ENCODE assay signal across 2 cellular contexts in the genomic region with DNA sequence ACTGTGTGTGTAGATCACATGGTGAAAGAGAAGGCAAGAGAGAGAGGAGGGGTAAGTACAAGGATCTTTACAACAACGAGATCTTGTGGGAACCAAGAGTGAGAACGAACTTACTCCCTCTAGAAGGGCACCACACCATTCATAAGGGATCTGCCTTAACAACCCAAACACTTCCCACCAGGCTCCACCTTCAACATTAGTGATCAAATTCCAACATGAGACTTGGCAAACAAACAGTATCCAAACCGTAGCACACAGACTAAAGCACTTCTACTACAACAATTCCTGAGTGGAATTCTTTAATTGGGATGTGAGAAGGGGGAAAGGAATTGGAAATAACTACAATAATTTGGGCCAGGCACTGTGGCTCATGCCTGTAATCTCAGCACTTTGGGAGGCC.
TF ChIP-seq lines count a peak whose summit lies in the region.

No MANE protein-coding gene starts in this region.

TF ChIP-seq in H1, 55 proteins besides CTCF, POLR2A, EP300 and RAD21:
- no peak for TF ChIP-seq SRF (IDR thresholded peaks at IDR 0.05; ENCODE audit: low read depth, low read length)
- TF ChIP-seq ZNF274 (IDR thresholded peaks at IDR 0.05; ENCODE audit: borderline replicate concordance, extremely low read depth, low read length) = no peak
- TF ChIP-seq, protein P1, sequence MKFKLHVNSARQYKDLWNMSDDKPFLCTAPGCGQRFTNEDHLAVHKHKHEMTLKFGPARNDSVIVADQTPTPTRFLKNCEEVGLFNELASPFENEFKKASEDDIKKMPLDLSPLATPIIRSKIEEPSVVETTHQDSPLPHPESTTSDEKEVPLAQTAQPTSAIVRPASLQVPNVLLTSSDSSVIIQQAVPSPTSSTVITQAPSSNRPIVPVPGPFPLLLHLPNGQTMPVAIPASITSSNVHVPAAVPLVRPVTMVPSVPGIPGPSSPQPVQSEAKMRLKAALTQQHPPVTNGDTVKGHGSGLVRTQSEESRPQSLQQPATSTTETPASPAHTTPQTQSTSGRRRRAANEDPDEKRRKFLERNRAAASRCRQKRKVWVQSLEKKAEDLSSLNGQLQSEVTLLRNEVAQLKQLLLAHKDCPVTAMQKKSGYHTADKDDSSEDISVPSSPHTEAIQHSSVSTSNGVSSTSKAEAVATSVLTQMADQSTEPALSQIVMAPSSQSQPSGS (IDR thresholded peaks at IDR 0.05; ENCODE audit: low read length) = no peak
- TF ChIP-seq, protein P2, sequence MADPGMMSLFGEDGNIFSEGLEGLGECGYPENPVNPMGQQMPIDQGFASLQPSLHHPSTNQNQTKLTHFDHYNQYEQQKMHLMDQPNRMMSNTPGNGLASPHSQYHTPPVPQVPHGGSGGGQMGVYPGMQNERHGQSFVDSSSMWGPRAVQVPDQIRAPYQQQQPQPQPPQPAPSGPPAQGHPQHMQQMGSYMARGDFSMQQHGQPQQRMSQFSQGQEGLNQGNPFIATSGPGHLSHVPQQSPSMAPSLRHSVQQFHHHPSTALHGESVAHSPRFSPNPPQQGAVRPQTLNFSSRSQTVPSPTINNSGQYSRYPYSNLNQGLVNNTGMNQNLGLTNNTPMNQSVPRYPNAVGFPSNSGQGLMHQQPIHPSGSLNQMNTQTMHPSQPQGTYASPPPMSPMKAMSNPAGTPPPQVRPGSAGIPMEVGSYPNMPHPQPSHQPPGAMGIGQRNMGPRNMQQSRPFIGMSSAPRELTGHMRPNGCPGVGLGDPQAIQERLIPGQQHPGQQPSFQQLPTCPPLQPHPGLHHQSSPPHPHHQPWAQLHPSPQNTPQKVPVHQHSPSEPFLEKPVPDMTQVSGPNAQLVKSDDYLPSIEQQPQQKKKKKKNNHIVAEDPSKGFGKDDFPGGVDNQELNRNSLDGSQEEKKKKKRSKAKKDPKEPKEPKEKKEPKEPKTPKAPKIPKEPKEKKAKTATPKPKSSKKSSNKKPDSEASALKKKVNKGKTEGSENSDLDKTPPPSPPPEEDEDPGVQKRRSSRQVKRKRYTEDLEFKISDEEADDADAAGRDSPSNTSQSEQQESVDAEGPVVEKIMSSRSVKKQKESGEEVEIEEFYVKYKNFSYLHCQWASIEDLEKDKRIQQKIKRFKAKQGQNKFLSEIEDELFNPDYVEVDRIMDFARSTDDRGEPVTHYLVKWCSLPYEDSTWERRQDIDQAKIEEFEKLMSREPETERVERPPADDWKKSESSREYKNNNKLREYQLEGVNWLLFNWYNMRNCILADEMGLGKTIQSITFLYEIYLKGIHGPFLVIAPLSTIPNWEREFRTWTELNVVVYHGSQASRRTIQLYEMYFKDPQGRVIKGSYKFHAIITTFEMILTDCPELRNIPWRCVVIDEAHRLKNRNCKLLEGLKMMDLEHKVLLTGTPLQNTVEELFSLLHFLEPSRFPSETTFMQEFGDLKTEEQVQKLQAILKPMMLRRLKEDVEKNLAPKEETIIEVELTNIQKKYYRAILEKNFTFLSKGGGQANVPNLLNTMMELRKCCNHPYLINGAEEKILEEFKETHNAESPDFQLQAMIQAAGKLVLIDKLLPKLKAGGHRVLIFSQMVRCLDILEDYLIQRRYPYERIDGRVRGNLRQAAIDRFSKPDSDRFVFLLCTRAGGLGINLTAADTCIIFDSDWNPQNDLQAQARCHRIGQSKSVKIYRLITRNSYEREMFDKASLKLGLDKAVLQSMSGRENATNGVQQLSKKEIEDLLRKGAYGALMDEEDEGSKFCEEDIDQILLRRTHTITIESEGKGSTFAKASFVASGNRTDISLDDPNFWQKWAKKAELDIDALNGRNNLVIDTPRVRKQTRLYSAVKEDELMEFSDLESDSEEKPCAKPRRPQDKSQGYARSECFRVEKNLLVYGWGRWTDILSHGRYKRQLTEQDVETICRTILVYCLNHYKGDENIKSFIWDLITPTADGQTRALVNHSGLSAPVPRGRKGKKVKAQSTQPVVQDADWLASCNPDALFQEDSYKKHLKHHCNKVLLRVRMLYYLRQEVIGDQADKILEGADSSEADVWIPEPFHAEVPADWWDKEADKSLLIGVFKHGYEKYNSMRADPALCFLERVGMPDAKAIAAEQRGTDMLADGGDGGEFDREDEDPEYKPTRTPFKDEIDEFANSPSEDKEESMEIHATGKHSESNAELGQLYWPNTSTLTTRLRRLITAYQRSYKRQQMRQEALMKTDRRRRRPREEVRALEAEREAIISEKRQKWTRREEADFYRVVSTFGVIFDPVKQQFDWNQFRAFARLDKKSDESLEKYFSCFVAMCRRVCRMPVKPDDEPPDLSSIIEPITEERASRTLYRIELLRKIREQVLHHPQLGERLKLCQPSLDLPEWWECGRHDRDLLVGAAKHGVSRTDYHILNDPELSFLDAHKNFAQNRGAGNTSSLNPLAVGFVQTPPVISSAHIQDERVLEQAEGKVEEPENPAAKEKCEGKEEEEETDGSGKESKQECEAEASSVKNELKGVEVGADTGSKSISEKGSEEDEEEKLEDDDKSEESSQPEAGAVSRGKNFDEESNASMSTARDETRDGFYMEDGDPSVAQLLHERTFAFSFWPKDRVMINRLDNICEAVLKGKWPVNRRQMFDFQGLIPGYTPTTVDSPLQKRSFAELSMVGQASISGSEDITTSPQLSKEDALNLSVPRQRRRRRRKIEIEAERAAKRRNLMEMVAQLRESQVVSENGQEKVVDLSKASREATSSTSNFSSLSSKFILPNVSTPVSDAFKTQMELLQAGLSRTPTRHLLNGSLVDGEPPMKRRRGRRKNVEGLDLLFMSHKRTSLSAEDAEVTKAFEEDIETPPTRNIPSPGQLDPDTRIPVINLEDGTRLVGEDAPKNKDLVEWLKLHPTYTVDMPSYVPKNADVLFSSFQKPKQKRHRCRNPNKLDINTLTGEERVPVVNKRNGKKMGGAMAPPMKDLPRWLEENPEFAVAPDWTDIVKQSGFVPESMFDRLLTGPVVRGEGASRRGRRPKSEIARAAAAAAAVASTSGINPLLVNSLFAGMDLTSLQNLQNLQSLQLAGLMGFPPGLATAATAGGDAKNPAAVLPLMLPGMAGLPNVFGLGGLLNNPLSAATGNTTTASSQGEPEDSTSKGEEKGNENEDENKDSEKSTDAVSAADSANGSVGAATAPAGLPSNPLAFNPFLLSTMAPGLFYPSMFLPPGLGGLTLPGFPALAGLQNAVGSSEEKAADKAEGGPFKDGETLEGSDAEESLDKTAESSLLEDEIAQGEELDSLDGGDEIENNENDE (IDR thresholded peaks at IDR 0.05; ENCODE audit: insufficient replicate concordance, low read length) = no peak
- no peak for TF ChIP-seq TBP (IDR thresholded peaks at IDR 0.05; ENCODE audit: low read depth, low read length)
- TF ChIP-seq SIRT6 (IDR thresholded peaks at IDR 0.05; ENCODE audit: low read length) = no peak
- no peak for TF ChIP-seq CBX8 (IDR thresholded peaks at IDR 0.05; ENCODE audit: borderline replicate concordance, low read depth, low read length)

TF ChIP-seq in HepG2, 621 proteins besides CTCF, POLR2A, EP300 and RAD21:
- no peak for TF ChIP-seq FOXC1 (CRISPR knock-in tag; IDR thresholded peaks at IDR 0.05; ENCODE audit: borderline replicate concordance)
- TF ChIP-seq, protein P3, sequence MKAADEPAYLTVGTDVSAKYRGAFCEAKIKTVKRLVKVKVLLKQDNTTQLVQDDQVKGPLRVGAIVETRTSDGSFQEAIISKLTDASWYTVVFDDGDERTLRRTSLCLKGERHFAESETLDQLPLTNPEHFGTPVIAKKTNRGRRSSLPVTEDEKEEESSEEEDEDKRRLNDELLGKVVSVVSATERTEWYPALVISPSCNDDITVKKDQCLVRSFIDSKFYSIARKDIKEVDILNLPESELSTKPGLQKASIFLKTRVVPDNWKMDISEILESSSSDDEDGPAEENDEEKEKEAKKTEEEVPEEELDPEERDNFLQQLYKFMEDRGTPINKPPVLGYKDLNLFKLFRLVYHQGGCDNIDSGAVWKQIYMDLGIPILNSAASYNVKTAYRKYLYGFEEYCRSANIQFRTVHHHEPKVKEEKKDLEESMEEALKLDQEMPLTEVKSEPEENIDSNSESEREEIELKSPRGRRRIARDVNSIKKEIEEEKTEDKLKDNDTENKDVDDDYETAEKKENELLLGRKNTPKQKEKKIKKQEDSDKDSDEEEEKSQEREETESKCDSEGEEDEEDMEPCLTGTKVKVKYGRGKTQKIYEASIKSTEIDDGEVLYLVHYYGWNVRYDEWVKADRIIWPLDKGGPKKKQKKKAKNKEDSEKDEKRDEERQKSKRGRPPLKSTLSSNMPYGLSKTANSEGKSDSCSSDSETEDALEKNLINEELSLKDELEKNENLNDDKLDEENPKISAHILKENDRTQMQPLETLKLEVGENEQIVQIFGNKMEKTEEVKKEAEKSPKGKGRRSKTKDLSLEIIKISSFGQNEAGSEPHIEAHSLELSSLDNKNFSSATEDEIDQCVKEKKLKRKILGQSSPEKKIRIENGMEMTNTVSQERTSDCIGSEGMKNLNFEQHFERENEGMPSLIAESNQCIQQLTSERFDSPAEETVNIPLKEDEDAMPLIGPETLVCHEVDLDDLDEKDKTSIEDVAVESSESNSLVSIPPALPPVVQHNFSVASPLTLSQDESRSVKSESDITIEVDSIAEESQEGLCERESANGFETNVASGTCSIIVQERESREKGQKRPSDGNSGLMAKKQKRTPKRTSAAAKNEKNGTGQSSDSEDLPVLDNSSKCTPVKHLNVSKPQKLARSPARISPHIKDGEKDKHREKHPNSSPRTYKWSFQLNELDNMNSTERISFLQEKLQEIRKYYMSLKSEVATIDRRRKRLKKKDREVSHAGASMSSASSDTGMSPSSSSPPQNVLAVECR (CRISPR knock-in tag; IDR thresholded peaks at IDR 0.05; ENCODE audit: borderline replicate concordance) = no peak
- TF ChIP-seq ZSCAN22 (CRISPR knock-in tag; IDR thresholded peaks at IDR 0.05) = no peak
- no peak for TF ChIP-seq ZFP37 (CRISPR knock-in tag; IDR thresholded peaks at IDR 0.05; ENCODE audit: borderline replicate concordance)
- no peak for TF ChIP-seq ZNF850 (CRISPR knock-in tag; conservative IDR thresholded peaks at IDR 0.05)
- TF ChIP-seq HNRNPH1 (optimal IDR thresholded peaks at IDR 0.05; ENCODE audit: low read depth, low read length) = no peak
- no peak for TF ChIP-seq ZFP36L2 (CRISPR knock-in tag; IDR thresholded peaks at IDR 0.05)
- TF ChIP-seq, protein P4, sequence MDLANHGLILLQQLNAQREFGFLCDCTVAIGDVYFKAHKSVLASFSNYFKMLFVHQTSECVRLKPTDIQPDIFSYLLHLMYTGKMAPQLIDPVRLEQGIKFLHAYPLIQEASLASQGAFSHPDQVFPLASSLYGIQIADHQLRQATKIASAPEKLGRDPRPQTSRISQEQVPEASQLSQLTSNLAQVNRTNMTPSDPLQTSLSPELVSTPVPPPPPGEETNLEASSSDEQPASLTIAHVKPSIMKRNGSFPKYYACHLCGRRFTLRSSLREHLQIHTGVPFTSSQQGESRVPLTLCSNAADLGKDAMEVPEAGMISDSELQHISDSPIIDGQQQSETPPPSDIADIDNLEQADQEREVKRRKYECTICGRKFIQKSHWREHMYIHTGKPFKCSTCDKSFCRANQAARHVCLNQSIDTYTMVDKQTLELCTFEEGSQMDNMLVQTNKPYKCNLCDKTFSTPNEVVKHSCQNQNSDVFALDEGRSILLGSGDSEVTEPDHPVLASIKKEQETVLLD (CRISPR knock-in tag; IDR thresholded peaks at IDR 0.05; ENCODE audit: low read depth) = no peak
- TF ChIP-seq KLF9 (CRISPR knock-in tag; IDR thresholded peaks at IDR 0.05; ENCODE audit: low read depth) = no peak
- no peak for TF ChIP-seq ZNF781 (CRISPR knock-in tag; IDR thresholded peaks at IDR 0.05; ENCODE audit: borderline replicate concordance, not compliant biosample characterization)
- TF ChIP-seq, protein P5, sequence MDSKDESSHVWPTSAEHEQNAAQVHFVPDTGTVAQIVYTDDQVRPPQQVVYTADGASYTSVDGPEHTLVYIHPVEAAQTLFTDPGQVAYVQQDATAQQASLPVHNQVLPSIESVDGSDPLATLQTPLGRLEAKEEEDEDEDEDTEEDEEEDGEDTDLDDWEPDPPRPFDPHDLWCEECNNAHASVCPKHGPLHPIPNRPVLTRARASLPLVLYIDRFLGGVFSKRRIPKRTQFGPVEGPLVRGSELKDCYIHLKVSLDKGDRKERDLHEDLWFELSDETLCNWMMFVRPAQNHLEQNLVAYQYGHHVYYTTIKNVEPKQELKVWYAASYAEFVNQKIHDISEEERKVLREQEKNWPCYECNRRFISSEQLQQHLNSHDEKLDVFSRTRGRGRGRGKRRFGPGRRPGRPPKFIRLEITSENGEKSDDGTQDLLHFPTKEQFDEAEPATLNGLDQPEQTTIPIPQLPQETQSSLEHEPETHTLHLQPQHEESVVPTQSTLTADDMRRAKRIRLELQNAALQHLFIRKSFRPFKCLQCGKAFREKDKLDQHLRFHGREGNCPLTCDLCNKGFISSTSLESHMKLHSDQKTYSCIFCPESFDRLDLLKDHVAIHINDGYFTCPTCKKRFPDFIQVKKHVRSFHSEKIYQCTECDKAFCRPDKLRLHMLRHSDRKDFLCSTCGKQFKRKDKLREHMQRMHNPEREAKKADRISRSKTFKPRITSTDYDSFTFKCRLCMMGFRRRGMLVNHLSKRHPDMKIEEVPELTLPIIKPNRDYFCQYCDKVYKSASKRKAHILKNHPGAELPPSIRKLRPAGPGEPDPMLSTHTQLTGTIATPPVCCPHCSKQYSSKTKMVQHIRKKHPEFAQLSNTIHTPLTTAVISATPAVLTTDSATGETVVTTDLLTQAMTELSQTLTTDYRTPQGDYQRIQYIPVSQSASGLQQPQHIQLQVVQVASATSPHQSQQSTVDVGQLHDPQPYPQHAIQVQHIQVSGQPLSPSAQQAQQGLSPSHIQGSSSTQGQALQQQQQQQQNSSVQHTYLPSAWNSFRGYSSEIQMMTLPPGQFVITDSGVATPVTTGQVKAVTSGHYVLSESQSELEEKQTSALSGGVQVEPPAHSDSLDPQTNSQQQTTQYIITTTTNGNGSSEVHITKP (CRISPR knock-in tag; IDR thresholded peaks at IDR 0.05; ENCODE audit: low read depth) = no peak
- TF ChIP-seq BCL6 (CRISPR knock-in tag; IDR thresholded peaks at IDR 0.05) = no peak
